ENCODE assay signal across 19 cellular contexts in the genomic region with DNA sequence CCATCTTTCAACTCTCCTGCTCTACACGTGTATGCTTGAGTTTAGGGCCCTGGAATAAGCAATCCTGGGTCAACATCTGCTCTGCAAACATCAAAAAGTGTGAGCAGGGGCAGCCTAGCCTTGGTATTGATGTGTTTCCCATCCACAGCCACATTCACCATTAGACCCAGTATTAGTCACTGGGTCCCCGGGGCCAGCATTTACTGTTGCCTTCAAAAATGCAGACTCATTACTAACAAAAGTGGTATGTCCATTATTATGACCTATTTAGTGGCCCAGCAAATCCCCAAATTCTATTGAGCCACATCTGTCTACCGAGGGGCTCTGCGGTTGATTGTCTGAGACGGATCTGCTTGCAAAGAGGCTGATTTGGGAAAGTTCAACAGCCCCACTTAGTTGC.
"Had no signal": no experiment of that assay in that cellular context is flagged by ENCODE, and none has a peak within 500 bp of the region (broad histone marks: within the 10 kb centered on the region; RNA-seq: fewer than 3 reads in every experiment).

No MANE protein-coding gene starts in this region.

- H3K27ac ChIP-seq: breast epithelium, gastroesophageal sphincter, heart left ventricle, parathyroid adenoma, sigmoid colon, tibial artery, vagina had no signal

- H3K4me3 Mint-ChIP-seq: activated CD4-positive, alpha-beta T cell treated with anti-CD3 and anti-CD28 coated beads, Interleukin-2, amount 10 ng/mL, durations not matched to agents 7 days and 5 days; activated CD8-positive, alpha-beta T cell treated with anti-CD3 and anti-CD28 coated beads, Interleukin-2, amount 10 ng/mL, durations not matched to agents 7 days and 5 days; activated naive CD4-positive, alpha-beta T cell treated with anti-CD3 and anti-CD28 coated beads for 36 hours; activated T-cell treated with anti-CD3 and anti-CD28 coated beads, Interleukin-2, amount 50 U/mL, for 4 hours; naive thymus-derived CD4-positive, alpha-beta T cell; neural progenitor cell; stimulated activated naive B cell treated with anti-CD40 and anti-IgM and Interleukin-4, amounts not matched to agents 10 μg/mL and 1 μg/mL and 100 μg/mL, for 72 hours had no signal

- DNase-seq: activated CD4-positive, alpha-beta T cell treated with anti-CD3 and anti-CD28 coated beads, Interleukin-2, amount 10 ng/mL, durations not matched to agents 7 days and 5 days; activated CD8-positive, alpha-beta T cell treated with anti-CD3 and anti-CD28 coated beads, Interleukin-2, amount 10 ng/mL, durations not matched to agents 7 days and 5 days; activated naive CD4-positive, alpha-beta T cell treated with anti-CD3 and anti-CD28 coated beads for 36 hours; activated T-cell treated with anti-CD3 and anti-CD28 coated beads, Interleukin-2, amount 50 U/mL, for 4 hours; anterior cingulate cortex; cortex of kidney; left cardiac atrium; naive thymus-derived CD4-positive, alpha-beta T cell; sigmoid colon; stimulated activated naive B cell treated with anti-CD40 and anti-IgM and Interleukin-4, amounts not matched to agents 10 μg/mL and 1 μg/mL and 100 μg/mL, for 72 hours; T1000; tibial artery had no signal

- H3K36me3 Mint-ChIP-seq: naive thymus-derived CD4-positive, alpha-beta T cell; neural progenitor cell; stimulated activated naive B cell treated with anti-CD40 and anti-IgM and Interleukin-4, amounts not matched to agents 10 μg/mL and 1 μg/mL and 100 μg/mL, for 72 hours had no signal

- H3K27me3 ChIP-seq: breast epithelium, gastroesophageal sphincter, heart left ventricle, neural progenitor cell, sigmoid colon, tibial artery, vagina had no signal

- H3K36me3 ChIP-seq: breast epithelium, gastroesophageal sphincter, heart left ventricle, neural progenitor cell, sigmoid colon, tibial artery, vagina had no signal

- H3K4me1 ChIP-seq: breast epithelium, heart left ventricle, parathyroid adenoma, vagina had no signal

- H3K9me3 ChIP-seq: breast epithelium, gastroesophageal sphincter, heart left ventricle, sigmoid colon, tibial artery, vagina had no signal

- H3K27me3 Mint-ChIP-seq: activated CD4-positive, alpha-beta T cell treated with anti-CD3 and anti-CD28 coated beads, Interleukin-2, amount 10 ng/mL, durations not matched to agents 7 days and 5 days; naive thymus-derived CD4-positive, alpha-beta T cell; stimulated activated naive B cell treated with anti-CD40 and anti-IgM and Interleukin-4, amounts not matched to agents 10 μg/mL and 1 μg/mL and 100 μg/mL, for 72 hours had no signal

- H3K9me3 Mint-ChIP-seq: activated CD4-positive, alpha-beta T cell treated with anti-CD3 and anti-CD28 coated beads, Interleukin-2, amount 10 ng/mL, durations not matched to agents 7 days and 5 days; activated naive CD4-positive, alpha-beta T cell treated with anti-CD3 and anti-CD28 coated beads for 36 hours; activated T-cell treated with anti-CD3 and anti-CD28 coated beads, Interleukin-2, amount 50 U/mL, for 4 hours; neural progenitor cell had no signal

- H3K4me1 Mint-ChIP-seq: activated CD4-positive, alpha-beta T cell treated with anti-CD3 and anti-CD28 coated beads, Interleukin-2, amount 10 ng/mL, durations not matched to agents 7 days and 5 days; naive thymus-derived CD4-positive, alpha-beta T cell; stimulated activated naive B cell treated with anti-CD40 and anti-IgM and Interleukin-4, amounts not matched to agents 10 μg/mL and 1 μg/mL and 100 μg/mL, for 72 hours had no signal

- ATAC-seq: activated CD4-positive, CD25-positive, alpha-beta regulatory T cell treated with anti-CD3 and anti-CD28 coated beads, Interleukin-2, amount 50 U/mL, for 24 hours; activated CD8-positive, alpha-beta T cell treated with anti-CD3 and anti-CD28 coated beads, Interleukin-2, amount 10 ng/mL, durations not matched to agents 7 days and 5 days; activated T-cell treated with anti-CD3 and anti-CD28 coated beads, Interleukin-2, amount 50 U/mL, for 4 hours; gastroesophageal sphincter; naive thymus-derived CD4-positive, alpha-beta T cell; stimulated activated naive B cell treated with anti-CD40 and anti-IgM and Interleukin-4, amounts not matched to agents 10 μg/mL and 1 μg/mL and 100 μg/mL, for 72 hours had no signal

- H3K27ac Mint-ChIP-seq: activated CD4-positive, alpha-beta T cell treated with anti-CD3 and anti-CD28 coated beads, Interleukin-2, amount 10 ng/mL, durations not matched to agents 7 days and 5 days; activated CD8-positive, alpha-beta T cell treated with anti-CD3 and anti-CD28 coated beads, Interleukin-2, amount 10 ng/mL, durations not matched to agents 7 days and 5 days; activated naive CD4-positive, alpha-beta T cell treated with anti-CD3 and anti-CD28 coated beads for 36 hours; naive thymus-derived CD4-positive, alpha-beta T cell; neural progenitor cell; stimulated activated naive B cell treated with anti-CD40 and anti-IgM and Interleukin-4, amounts not matched to agents 10 μg/mL and 1 μg/mL and 100 μg/mL, for 72 hours had no signal

- H3K9ac ChIP-seq: neural progenitor cell, parathyroid adenoma had no signal

- H2AFZ ChIP-seq: neural progenitor cell, parathyroid adenoma had no signal

- H3K4me3 ChIP-seq: breast epithelium, gastroesophageal sphincter, heart left ventricle, neural progenitor cell, sigmoid colon, tibial artery, vagina had no signal
